In the genomic region with DNA sequence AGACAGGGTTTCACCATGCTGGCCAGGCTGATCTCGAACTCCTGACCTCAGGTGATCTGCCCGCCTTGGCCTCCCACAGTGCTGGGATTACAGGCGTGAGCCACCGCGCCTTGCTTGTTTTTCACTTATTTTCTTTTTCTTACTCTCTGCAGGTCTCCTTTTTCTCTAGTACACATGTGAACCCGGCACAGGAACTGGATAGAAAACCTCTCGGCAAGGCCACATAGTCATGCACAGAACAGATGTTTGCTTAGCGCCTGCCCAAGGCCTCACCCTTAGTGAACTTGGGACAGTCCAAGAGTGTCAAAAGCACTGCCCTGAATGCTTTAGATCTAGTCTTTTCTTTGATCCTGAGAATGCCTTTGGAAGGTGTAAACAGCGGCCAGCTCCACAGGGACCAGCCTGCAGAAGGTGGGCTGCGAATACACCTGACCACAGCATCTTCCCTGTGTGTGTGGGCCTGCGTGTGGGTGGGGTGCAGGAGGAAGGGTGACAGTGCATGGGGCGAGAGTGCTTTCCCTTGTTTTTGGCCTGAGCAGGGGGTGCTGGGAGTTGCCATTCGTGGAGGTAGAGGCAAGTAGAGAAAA, we compare ENCODE assay signal across 1 cellular context.
TF ChIP-seq lines count a peak whose summit lies in the region.

No MANE protein-coding gene starts in this region.

TF ChIP-seq in HepG2, 621 proteins besides CTCF, POLR2A, EP300 and RAD21 (continued from another document):
- TF ChIP-seq HBP1 (CRISPR knock-in tag; IDR thresholded peaks at IDR 0.05; ENCODE audit: low read depth) (no peak), CC2D1A (CRISPR knock-in tag; IDR thresholded peaks at IDR 0.05) (no peak), ZNF562 (CRISPR knock-in tag; IDR thresholded peaks at IDR 0.05; ENCODE audit: borderline replicate concordance) (no peak), SP2 (CRISPR knock-in tag; IDR thresholded peaks at IDR 0.05) (no peak), ARID5B (CRISPR knock-in tag; IDR thresholded peaks at IDR 0.05) (peak; percentile 97), ZC3H4 (CRISPR knock-in tag; IDR thresholded peaks at IDR 0.05; ENCODE audit: borderline replicate concordance) (no peak), SRSF4 (IDR thresholded peaks at IDR 0.05; ENCODE audit: low read depth, low read length, poor library complexity, severe bottlenecking) (no peak), SP4 (CRISPR knock-in tag; IDR thresholded peaks at IDR 0.05) (no peak), RARA (CRISPR knock-in tag; IDR thresholded peaks at IDR 0.05) (peak; percentile 97), ZBTB20 (CRISPR knock-in tag; IDR thresholded peaks at IDR 0.05; ENCODE audit: borderline replicate concordance, low read depth) (0 out of 2 replicates have a peak, but pooled peaks have one; percentile 68), MLXIP (CRISPR knock-in tag; IDR thresholded peaks at IDR 0.05; ENCODE audit: borderline replicate concordance) (no peak), LRRFIP1 (CRISPR knock-in tag; conservative IDR thresholded peaks at IDR 0.05) (no peak), RFX5 (IDR thresholded peaks at IDR 0.05; ENCODE audit: low read depth, low read length) (no peak), ZNF256 (CRISPR knock-in tag; conservative IDR thresholded peaks at IDR 0.05) (no peak), ZBTB26 (CRISPR knock-in tag; IDR thresholded peaks at IDR 0.05; ENCODE audit: borderline replicate concordance) (peak; percentile 68; the same call in 1 of the 2 replicates), ZBTB39 (CRISPR knock-in tag; IDR thresholded peaks at IDR 0.05) (peak; percentile 60; the same call in 1 of the 2 replicates), MAF1 (CRISPR knock-in tag; IDR thresholded peaks at IDR 0.05; ENCODE audit: borderline replicate concordance) (no peak), TFE3 (CRISPR knock-in tag; IDR thresholded peaks at IDR 0.05) (peak; percentile 86), GATA4 (IDR thresholded peaks at IDR 0.05; ENCODE audit: borderline replicate concordance, low read depth) (peak; percentile 31; the same call in 1 of the 2 replicates), ZNF317 (CRISPR knock-in tag; IDR thresholded peaks at IDR 0.05) (0 out of 2 replicates have a peak, but pooled peaks have one; percentile 59)
- TF ChIP-seq, protein P1, sequence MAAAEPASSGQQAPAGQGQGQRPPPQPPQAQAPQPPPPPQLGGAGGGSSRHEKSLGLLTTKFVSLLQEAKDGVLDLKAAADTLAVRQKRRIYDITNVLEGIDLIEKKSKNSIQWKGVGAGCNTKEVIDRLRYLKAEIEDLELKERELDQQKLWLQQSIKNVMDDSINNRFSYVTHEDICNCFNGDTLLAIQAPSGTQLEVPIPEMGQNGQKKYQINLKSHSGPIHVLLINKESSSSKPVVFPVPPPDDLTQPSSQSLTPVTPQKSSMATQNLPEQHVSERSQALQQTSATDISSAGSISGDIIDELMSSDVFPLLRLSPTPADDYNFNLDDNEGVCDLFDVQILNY (CRISPR knock-in tag; conservative IDR thresholded peaks at IDR 0.05), result no peak
- TF ChIP-seq, protein P2, sequence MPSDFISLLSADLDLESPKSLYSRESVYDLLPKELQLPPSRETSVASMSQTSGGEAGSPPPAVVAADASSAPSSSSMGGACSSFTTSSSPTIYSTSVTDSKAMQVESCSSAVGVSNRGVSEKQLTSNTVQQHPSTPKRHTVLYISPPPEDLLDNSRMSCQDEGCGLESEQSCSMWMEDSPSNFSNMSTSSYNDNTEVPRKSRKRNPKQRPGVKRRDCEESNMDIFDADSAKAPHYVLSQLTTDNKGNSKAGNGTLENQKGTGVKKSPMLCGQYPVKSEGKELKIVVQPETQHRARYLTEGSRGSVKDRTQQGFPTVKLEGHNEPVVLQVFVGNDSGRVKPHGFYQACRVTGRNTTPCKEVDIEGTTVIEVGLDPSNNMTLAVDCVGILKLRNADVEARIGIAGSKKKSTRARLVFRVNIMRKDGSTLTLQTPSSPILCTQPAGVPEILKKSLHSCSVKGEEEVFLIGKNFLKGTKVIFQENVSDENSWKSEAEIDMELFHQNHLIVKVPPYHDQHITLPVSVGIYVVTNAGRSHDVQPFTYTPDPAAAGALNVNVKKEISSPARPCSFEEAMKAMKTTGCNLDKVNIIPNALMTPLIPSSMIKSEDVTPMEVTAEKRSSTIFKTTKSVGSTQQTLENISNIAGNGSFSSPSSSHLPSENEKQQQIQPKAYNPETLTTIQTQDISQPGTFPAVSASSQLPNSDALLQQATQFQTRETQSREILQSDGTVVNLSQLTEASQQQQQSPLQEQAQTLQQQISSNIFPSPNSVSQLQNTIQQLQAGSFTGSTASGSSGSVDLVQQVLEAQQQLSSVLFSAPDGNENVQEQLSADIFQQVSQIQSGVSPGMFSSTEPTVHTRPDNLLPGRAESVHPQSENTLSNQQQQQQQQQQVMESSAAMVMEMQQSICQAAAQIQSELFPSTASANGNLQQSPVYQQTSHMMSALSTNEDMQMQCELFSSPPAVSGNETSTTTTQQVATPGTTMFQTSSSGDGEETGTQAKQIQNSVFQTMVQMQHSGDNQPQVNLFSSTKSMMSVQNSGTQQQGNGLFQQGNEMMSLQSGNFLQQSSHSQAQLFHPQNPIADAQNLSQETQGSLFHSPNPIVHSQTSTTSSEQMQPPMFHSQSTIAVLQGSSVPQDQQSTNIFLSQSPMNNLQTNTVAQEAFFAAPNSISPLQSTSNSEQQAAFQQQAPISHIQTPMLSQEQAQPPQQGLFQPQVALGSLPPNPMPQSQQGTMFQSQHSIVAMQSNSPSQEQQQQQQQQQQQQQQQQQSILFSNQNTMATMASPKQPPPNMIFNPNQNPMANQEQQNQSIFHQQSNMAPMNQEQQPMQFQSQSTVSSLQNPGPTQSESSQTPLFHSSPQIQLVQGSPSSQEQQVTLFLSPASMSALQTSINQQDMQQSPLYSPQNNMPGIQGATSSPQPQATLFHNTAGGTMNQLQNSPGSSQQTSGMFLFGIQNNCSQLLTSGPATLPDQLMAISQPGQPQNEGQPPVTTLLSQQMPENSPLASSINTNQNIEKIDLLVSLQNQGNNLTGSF (CRISPR knock-in tag; IDR thresholded peaks at IDR 0.05), result no peak
